In the genomic region with DNA sequence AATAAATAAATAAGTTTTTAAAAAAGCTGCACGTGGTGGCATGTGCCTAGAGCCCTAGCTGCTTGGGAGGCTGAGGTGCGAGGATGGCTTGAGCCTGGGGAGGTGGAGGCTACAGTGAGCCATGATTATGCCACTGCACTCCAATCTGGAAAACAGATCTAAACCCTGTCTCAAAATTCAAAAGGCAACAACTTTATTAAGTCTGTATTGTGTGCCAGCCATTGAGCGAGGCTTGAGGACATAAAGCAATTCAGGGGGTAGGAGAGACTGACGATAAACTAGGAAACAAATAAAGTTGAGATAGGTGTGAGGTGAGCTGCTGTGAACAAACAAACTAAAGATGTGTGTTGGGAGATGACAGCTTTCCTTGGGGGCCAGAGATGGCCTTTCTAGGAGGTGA, we compare ENCODE assay signal across 9 cellular contexts. TPM values are rescaled to one million over a fixed set of nuclear protein-coding genes. Genes with fewer than 3 reads are reported as not detected.
"Had no signal": no experiment of that assay in that cellular context is flagged by ENCODE, and none has a peak within 500 bp of the region (broad histone marks: within the 10 kb centered on the region; RNA-seq: fewer than 3 reads in every experiment).

No MANE protein-coding gene starts in this region.

- ATAC-seq: GM12878 had no signal

- DNase-seq: GDM1, GF-D8 had no signal

- FAIRE-seq: G401.6, GM12878, GM12891, GM12892, GM18507, GM19239 had no signal

- H3K4me3 ChIP-seq: GM12878 had no signal

RNA-seq across cellular contexts. Expression of a gene that starts 8.7 kb away (rescaled TPM):
- total RNA-seq: GM12878 had no signal

RNA-seq across cellular contexts. Expression of a gene that starts 54.5 kb away (rescaled TPM):
- total RNA-seq: G401 had no signal
